Comparison of ENCODE assay signal across 1 cellular context in genomic region chr11:113314389-113315301, GRCh38.
TF ChIP-seq lines count a peak whose summit lies in the region.

A gene with protein sequence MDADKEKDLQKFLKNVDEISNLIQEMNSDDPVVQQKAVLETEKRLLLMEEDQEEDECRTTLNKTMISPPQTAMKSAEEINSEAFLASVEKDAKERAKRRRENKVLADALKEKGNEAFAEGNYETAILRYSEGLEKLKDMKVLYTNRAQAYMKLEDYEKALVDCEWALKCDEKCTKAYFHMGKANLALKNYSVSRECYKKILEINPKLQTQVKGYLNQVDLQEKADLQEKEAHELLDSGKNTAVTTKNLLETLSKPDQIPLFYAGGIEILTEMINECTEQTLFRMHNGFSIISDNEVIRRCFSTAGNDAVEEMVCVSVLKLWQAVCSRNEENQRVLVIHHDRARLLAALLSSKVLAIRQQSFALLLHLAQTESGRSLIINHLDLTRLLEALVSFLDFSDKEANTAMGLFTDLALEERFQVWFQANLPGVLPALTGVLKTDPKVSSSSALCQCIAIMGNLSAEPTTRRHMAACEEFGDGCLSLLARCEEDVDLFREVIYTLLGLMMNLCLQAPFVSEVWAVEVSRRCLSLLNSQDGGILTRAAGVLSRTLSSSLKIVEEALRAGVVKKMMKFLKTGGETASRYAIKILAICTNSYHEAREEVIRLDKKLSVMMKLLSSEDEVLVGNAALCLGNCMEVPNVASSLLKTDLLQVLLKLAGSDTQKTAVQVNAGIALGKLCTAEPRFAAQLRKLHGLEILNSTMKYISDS (plus strand): TSS chr11:113314583. CDS start chr11:113316258, 1,675 bp downstream.

TF ChIP-seq in K562, 482 proteins besides CTCF, POLR2A, EP300 and RAD21 (continued from another document and continues in another):
- TF ChIP-seq PREB (CRISPR knock-in tag; IDR thresholded peaks at IDR 0.05) (no peak), SIRT6 (IDR thresholded peaks at IDR 0.05; ENCODE audit: low read depth, low read length) (no peak), MBD2 (IDR thresholded peaks at IDR 0.05; ENCODE audit: borderline replicate concordance, low read depth) (no peak), CTCFL (IDR thresholded peaks at IDR 0.05; ENCODE audit: borderline replicate concordance, insufficient read depth, low read depth, low read length, poor library complexity, severe bottlenecking) (no peak), HDAC8 (tag; IDR thresholded peaks at IDR 0.05) (no peak), SAP30 (IDR thresholded peaks at IDR 0.05; ENCODE audit: borderline replicate concordance, insufficient read depth, low read depth, low read length, poor library complexity, severe bottlenecking) (peak; percentile 92), RBFOX2 (IDR thresholded peaks at IDR 0.05; ENCODE audit: low read depth, low read length) (peak; percentile 77), BMI1 (IDR thresholded peaks at IDR 0.05; ENCODE audit: low read length) (no peak), LCOR (CRISPR knock-in tag; IDR thresholded peaks at IDR 0.05) (0 out of 2 replicates have a peak, but pooled peaks have one; percentile 43), CREBBP (IDR thresholded peaks at IDR 0.05; ENCODE audit: low read depth, low read length) (no peak), NR2C2 (CRISPR knock-in tag; IDR thresholded peaks at IDR 0.05) (peak; percentile 89), NR2C2 (tag; IDR thresholded peaks at IDR 0.05) (peak; percentile 98), MCM5 (IDR thresholded peaks at IDR 0.05; ENCODE audit: low read depth) (no peak), MCM7 (IDR thresholded peaks at IDR 0.05) (no peak), ZBED1 (IDR thresholded peaks at IDR 0.05) (no peak), HMGN3 (IDR thresholded peaks at IDR 0.05; ENCODE audit: borderline replicate concordance, extremely low read depth, insufficient read length, low read depth, low read length) (peak; percentile 35), SETDB1 (IDR thresholded peaks at IDR 0.05; ENCODE audit: low read length) (no peak), BRD4 (IDR thresholded peaks at IDR 0.05) (no peak), PHF21A (IDR thresholded peaks at IDR 0.05; ENCODE audit: borderline replicate concordance, low read depth) (no peak), MEF2A (IDR thresholded peaks at IDR 0.05; ENCODE audit: control insufficient read depth, low read depth, low read length) (no peak), FOXK2 (conservative IDR thresholded peaks at IDR 0.05 in 1 of 2, IDR thresholded peaks at IDR 0.05 in 1 of 2; ENCODE audit: low read depth in 2 of 2) (no peak), ZNF551 (CRISPR knock-in tag; IDR thresholded peaks at IDR 0.05) (no peak), FOXJ3 (CRISPR knock-in tag; IDR thresholded peaks at IDR 0.05) (no peak), ZNF511 (CRISPR knock-in tag; IDR thresholded peaks at IDR 0.05) (peak; percentile 65; the same call in 1 of the 2 replicates), EP400 (IDR thresholded peaks at IDR 0.05) (no peak), TRIM28 (IDR thresholded peaks at IDR 0.05) (no peak)
- TF ChIP-seq, protein P1, sequence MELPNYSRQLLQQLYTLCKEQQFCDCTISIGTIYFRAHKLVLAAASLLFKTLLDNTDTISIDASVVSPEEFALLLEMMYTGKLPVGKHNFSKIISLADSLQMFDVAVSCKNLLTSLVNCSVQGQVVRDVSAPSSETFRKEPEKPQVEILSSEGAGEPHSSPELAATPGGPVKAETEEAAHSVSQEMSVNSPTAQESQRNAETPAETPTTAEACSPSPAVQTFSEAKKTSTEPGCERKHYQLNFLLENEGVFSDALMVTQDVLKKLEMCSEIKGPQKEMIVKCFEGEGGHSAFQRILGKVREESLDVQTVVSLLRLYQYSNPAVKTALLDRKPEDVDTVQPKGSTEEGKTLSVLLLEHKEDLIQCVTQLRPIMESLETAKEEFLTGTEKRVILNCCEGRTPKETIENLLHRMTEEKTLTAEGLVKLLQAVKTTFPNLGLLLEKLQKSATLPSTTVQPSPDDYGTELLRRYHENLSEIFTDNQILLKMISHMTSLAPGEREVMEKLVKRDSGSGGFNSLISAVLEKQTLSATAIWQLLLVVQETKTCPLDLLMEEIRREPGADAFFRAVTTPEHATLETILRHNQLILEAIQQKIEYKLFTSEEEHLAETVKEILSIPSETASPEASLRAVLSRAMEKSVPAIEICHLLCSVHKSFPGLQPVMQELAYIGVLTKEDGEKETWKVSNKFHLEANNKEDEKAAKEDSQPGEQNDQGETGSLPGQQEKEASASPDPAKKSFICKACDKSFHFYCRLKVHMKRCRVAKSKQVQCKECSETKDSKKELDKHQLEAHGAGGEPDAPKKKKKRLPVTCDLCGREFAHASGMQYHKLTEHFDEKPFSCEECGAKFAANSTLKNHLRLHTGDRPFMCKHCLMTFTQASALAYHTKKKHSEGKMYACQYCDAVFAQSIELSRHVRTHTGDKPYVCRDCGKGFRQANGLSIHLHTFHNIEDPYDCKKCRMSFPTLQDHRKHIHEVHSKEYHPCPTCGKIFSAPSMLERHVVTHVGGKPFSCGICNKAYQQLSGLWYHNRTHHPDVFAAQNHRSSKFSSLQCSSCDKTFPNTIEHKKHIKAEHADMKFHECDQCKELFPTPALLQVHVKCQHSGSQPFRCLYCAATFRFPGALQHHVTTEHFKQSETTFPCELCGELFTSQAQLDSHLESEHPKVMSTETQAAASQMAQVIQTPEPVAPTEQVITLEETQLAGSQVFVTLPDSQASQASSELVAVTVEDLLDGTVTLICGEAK (IDR thresholded peaks at IDR 0.05) = peak; percentile 65
- TF ChIP-seq, protein P1 (CRISPR knock-in tag; IDR thresholded peaks at IDR 0.05) = no peak
- TF ChIP-seq, protein P2, sequence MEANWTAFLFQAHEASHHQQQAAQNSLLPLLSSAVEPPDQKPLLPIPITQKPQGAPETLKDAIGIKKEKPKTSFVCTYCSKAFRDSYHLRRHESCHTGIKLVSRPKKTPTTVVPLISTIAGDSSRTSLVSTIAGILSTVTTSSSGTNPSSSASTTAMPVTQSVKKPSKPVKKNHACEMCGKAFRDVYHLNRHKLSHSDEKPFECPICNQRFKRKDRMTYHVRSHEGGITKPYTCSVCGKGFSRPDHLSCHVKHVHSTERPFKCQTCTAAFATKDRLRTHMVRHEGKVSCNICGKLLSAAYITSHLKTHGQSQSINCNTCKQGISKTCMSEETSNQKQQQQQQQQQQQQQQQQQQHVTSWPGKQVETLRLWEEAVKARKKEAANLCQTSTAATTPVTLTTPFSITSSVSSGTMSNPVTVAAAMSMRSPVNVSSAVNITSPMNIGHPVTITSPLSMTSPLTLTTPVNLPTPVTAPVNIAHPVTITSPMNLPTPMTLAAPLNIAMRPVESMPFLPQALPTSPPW (CRISPR knock-in tag; IDR thresholded peaks at IDR 0.05) = peak; percentile 61; the same call in 1 of the 2 replicates
- TF ChIP-seq, protein P3, sequence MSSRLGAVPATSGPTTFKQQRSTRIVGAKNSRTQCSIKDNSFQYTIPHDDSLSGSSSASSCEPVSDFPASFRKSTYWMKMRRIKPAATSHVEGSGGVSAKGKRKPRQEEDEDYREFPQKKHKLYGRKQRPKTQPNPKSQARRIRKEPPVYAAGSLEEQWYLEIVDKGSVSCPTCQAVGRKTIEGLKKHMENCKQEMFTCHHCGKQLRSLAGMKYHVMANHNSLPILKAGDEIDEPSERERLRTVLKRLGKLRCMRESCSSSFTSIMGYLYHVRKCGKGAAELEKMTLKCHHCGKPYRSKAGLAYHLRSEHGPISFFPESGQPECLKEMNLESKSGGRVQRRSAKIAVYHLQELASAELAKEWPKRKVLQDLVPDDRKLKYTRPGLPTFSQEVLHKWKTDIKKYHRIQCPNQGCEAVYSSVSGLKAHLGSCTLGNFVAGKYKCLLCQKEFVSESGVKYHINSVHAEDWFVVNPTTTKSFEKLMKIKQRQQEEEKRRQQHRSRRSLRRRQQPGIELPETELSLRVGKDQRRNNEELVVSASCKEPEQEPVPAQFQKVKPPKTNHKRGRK (tag; IDR thresholded peaks at IDR 0.05) = no peak
- TF ChIP-seq, protein P4, sequence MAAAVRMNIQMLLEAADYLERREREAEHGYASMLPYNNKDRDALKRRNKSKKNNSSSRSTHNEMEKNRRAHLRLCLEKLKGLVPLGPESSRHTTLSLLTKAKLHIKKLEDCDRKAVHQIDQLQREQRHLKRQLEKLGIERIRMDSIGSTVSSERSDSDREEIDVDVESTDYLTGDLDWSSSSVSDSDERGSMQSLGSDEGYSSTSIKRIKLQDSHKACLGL (CRISPR knock-in tag; IDR thresholded peaks at IDR 0.05; ENCODE audit: borderline replicate concordance, poor library complexity, severe bottlenecking) = peak; percentile 34
- TF ChIP-seq, protein P5, sequence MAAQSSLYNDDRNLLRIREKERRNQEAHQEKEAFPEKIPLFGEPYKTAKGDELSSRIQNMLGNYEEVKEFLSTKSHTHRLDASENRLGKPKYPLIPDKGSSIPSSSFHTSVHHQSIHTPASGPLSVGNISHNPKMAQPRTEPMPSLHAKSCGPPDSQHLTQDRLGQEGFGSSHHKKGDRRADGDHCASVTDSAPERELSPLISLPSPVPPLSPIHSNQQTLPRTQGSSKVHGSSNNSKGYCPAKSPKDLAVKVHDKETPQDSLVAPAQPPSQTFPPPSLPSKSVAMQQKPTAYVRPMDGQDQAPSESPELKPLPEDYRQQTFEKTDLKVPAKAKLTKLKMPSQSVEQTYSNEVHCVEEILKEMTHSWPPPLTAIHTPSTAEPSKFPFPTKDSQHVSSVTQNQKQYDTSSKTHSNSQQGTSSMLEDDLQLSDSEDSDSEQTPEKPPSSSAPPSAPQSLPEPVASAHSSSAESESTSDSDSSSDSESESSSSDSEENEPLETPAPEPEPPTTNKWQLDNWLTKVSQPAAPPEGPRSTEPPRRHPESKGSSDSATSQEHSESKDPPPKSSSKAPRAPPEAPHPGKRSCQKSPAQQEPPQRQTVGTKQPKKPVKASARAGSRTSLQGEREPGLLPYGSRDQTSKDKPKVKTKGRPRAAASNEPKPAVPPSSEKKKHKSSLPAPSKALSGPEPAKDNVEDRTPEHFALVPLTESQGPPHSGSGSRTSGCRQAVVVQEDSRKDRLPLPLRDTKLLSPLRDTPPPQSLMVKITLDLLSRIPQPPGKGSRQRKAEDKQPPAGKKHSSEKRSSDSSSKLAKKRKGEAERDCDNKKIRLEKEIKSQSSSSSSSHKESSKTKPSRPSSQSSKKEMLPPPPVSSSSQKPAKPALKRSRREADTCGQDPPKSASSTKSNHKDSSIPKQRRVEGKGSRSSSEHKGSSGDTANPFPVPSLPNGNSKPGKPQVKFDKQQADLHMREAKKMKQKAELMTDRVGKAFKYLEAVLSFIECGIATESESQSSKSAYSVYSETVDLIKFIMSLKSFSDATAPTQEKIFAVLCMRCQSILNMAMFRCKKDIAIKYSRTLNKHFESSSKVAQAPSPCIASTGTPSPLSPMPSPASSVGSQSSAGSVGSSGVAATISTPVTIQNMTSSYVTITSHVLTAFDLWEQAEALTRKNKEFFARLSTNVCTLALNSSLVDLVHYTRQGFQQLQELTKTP (IDR thresholded peaks at IDR 0.05; ENCODE audit: low read depth in 1 of 2, partially characterized antibody in 2 of 2) = no peak
- TF ChIP-seq, protein P6, sequence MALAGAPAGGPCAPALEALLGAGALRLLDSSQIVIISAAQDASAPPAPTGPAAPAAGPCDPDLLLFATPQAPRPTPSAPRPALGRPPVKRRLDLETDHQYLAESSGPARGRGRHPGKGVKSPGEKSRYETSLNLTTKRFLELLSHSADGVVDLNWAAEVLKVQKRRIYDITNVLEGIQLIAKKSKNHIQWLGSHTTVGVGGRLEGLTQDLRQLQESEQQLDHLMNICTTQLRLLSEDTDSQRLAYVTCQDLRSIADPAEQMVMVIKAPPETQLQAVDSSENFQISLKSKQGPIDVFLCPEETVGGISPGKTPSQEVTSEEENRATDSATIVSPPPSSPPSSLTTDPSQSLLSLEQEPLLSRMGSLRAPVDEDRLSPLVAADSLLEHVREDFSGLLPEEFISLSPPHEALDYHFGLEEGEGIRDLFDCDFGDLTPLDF (CRISPR knock-in tag; IDR thresholded peaks at IDR 0.05) = no peak
